22 cellular contexts compared by ENCODE assay signal in genomic region chr10:11023554-11023953, GRCh38.
"Had no signal": no experiment of that assay in that cellular context is flagged by ENCODE, and none has a peak within 500 bp of the region (broad histone marks: within the 10 kb centered on the region; RNA-seq: fewer than 3 reads in every experiment).

No MANE protein-coding gene starts in this region.

- H3K4me1 ChIP-seq: colonic mucosa, left lung, uterus had no signal

- H3K9me3 Mint-ChIP-seq: memory B cell, naive B cell, nephron progenitor cell, type B pancreatic cell had no signal

- H3K27me3 ChIP-seq: colonic mucosa, sigmoid colon, thyroid gland, uterus had no signal

- DNase-seq: colonic mucosa; dermis blood vessel endothelial cell; effector CD4-positive, alpha-beta T cell; foreskin melanocyte; head of caudate nucleus; kidney glomerular epithelial cell; left lung; lower lobe of right lung; midbrain; naive B cell; nephron progenitor cell; sigmoid colon; stimulated activated CD4-positive, alpha-beta T cell treated with anti-CD3 and anti-CD28 coated beads, Interleukin-2, amount 100 ng/mL, for 48 hours; stimulated activated naive CD4-positive, alpha-beta T cell treated with Interleukin-2 at 50 U/mL for 16 hours; thyroid gland; uterus had no signal

- H3K27ac ChIP-seq: colonic mucosa, hepatocyte, left lung, lower lobe of right lung, neutrophil, sigmoid colon, thyroid gland had no signal

- H3K36me3 Mint-ChIP-seq: memory B cell, naive B cell, type B pancreatic cell had no signal

- H2AFZ ChIP-seq: hepatocyte had no signal

- H3K27ac Mint-ChIP-seq: memory B cell, naive B cell, nephron progenitor cell, type B pancreatic cell had no signal

- H3K4me3 ChIP-seq: colonic mucosa, hepatocyte, left lung, lower lobe of right lung, sigmoid colon, smooth muscle cell, suprapubic skin, thyroid gland, uterus had no signal

- H3K4me3 Mint-ChIP-seq: memory B cell, naive B cell, nephron progenitor cell, type B pancreatic cell had no signal

- H3K9me3 ChIP-seq: colonic mucosa, left lung, lower lobe of right lung, neutrophil, sigmoid colon, suprapubic skin, thyroid gland, uterus had no signal

- H3K36me3 ChIP-seq: colonic mucosa, left lung, lower lobe of right lung, neutrophil, sigmoid colon, suprapubic skin, thyroid gland, uterus had no signal

- H3K4me2 ChIP-seq: hepatocyte, smooth muscle cell had no signal

- ATAC-seq: left lung, lower lobe of right lung had no signal
